In the genomic region with DNA sequence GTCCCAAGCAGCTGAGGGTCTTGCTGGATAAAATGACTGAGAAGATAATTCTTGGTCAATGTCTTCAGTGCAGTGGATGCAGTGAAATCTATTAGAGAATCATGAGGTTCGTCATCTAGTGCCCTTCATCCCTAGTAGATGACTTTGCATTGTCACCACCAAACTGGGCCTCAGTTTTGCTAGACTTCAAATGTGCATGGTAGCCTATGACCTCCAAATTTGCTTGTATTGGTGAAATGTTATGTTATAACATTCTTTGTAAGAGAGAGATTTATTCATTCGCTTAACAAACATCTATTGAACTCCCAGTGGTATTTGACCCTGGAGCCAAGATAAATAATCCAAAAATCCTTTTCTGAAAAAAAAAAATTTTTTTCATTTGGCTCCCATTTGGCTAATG, we compare ENCODE assay signal across 29 cellular contexts.
"Had no signal": no experiment of that assay in that cellular context is flagged by ENCODE, and none has a peak within 500 bp of the region (broad histone marks: within the 10 kb centered on the region; RNA-seq: fewer than 3 reads in every experiment).

No MANE protein-coding gene starts in this region.

- H3K36me3 ChIP-seq: adrenal gland, ascending aorta, brain microvascular endothelial cell, breast epithelium, cardiac muscle cell had no signal

- H3K27me3 ChIP-seq: adrenal gland, ascending aorta, body of pancreas, brain microvascular endothelial cell, breast epithelium, cardiac muscle cell had no signal

- H3K4me1 ChIP-seq: adrenal gland, ascending aorta, body of pancreas had no signal

- DNase-seq: activated effector memory CD4-positive, alpha-beta T cell treated with anti-CD3 and anti-CD28 coated beads, Interleukin-2, amount 50 U/mL, for 16 hours; activated effector memory CD4-positive, alpha-beta T cell treated with Interleukin-2 at 50 U/mL for 16 hours; activated gamma-delta T cell; activated gamma-delta T cell treated with Interleukin-2 at 50 U/mL for 16 hours; activated naive CD4-positive, alpha-beta T cell; activated naive CD4-positive, alpha-beta T cell treated with anti-CD3 and anti-CD28 coated beads for 36 hours; activated naive CD4-positive, alpha-beta T cell treated with anti-CD3 and anti-CD28 coated beads, Interleukin-2, amount 10 ng/mL, durations not matched to agents 7 days and 5 days; activated naive CD4-positive, alpha-beta T cell treated with anti-CD3 and anti-CD28 coated beads, Interleukin-2, amount 50 U/mL, for 16 hours; activated naive CD4-positive, alpha-beta T cell treated with Interleukin-2 at 50 U/mL for 16 hours; activated naive CD8-positive, alpha-beta T cell treated with anti-CD3 and anti-CD28 coated beads for 36 hours; activated naive CD8-positive, alpha-beta T cell treated with anti-CD3 and anti-CD28 coated beads, Interleukin-2, amount 10 ng/mL, durations not matched to agents 7 days and 5 days; activated naive CD8-positive, alpha-beta T cell treated with anti-CD3 and anti-CD28 coated beads, Interleukin-2, amount 50 U/mL, for 24 hours; activated T-cell treated with anti-CD3 and anti-CD28 coated beads, Interleukin-2, amount 50 U/mL, for 4 hours; activated T-cell treated with anti-CD3 and anti-CD28 coated beads, Interleukin-2, amount 50 U/mL, for 48 hours; activated T-cell treated with anti-CD3 and anti-CD28 coated beads, Interleukin-2, amount 50 U/mL, for 72 hours; adrenal gland; amniotic stem cell; amygdala; aorta; brain microvascular endothelial cell; caudate nucleus; central memory CD4-positive, alpha-beta T cell; cerebellar nuclear complex had no signal

- ATAC-seq: activated naive CD4-positive, alpha-beta T cell treated with anti-CD3 and anti-CD28 coated beads, Interleukin-2, amount 50 U/mL, for 72 hours; activated naive CD8-positive, alpha-beta T cell treated with anti-CD3 and anti-CD28 coated beads, Interleukin-2, amount 50 U/mL, for 24 hours; activated T-cell treated with anti-CD3 and anti-CD28 coated beads, Interleukin-2, amount 50 U/mL, for 4 hours; activated T-cell treated with anti-CD3 and anti-CD28 coated beads, Interleukin-2, amount 50 U/mL, for 72 hours; activated T-helper 17 cell treated with anti-CD3 and anti-CD28 coated beads, Interleukin-2, amount 50 U/mL, for 72 hours; body of pancreas had no signal

- H3K9me3 ChIP-seq: adrenal gland, ascending aorta, body of pancreas, breast epithelium had no signal

- H3K27ac ChIP-seq: adrenal gland, ascending aorta, body of pancreas, brain microvascular endothelial cell, breast epithelium, cardiac muscle cell had no signal

- H3K4me3 ChIP-seq: adrenal gland, ascending aorta, body of pancreas, breast epithelium, cardiac muscle cell had no signal
